ENCODE assay signal across 8 cellular contexts in the genomic region with DNA sequence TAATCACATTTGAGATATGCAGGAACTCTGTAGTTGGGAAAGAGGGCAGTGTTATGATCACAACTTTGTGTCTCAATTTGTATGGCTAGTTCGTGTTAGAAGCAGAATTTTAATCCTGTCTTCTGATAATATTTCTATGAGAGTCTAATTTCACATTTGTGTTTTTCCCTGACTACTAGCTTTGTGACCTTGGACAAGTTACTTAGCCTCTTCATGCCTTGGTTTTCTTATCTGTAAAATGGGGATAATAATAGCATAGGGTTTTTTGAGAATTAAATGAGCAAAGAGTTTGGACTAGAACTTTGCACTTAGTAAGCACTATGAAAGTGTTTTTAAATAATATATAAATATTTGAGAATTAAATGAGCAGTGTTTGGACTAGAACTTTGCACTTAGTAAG.
"Had no signal": no experiment of that assay in that cellular context is flagged by ENCODE, and none has a peak within 500 bp of the region (broad histone marks: within the 10 kb centered on the region; RNA-seq: fewer than 3 reads in every experiment).

No MANE protein-coding gene starts in this region.

- DNase-seq: GDM1, GF-D8 had no signal

- FAIRE-seq: G401.6, GM12878, GM12891, GM12892, GM18507, GM19239 had no signal

- ATAC-seq: GM12878 had no signal

- H3K4me3 ChIP-seq: GM12878 had no signal
